23 cellular contexts compared by ENCODE assay signal in the genomic region with DNA sequence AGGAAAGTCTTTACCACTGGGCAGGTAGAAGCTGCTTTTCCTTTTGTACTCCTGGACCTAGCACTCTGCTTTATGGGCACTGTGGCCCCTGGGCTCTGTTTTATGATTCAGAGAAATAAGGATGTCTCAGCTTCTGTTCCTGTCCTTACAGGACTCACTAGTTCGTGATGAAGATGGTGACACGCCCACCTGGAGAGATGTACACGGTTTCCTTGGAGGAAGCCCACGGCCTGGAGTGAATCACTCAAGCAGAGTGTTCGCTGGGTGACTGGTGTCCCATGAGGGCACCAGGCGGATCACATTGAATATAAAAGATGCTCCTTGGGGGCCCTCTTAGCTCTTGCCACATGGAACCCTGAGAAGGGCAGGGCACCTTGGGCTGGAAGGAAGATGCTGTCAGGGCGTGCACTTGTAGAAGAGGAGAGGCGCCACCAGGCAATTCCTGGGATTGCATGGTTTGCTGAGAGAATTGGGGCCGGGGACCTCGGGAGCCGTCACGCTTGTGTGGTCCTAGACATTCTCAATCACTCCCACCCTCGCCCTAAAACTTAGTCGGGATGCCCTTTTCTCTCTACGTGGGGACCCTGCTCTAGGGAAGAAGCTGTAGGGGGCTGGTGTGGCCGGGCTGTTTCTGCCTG.
"Had no signal": no experiment of that assay in that cellular context is flagged by ENCODE, and none has a peak within 500 bp of the region (broad histone marks: within the 10 kb centered on the region; RNA-seq: fewer than 3 reads in every experiment).

No MANE protein-coding gene starts in this region.

- H3K27me3 Mint-ChIP-seq: activated B cell treated with CpG ODN at 0.5 μM for 24 hours; activated CD4-positive, alpha-beta memory T cell treated with anti-CD3 and anti-CD28 coated beads, Interleukin-2, amount 10 ng/mL, durations not matched to agents 7 days and 5 days; activated CD8-positive, alpha-beta memory T cell treated with anti-CD3 and anti-CD28 coated beads, Interleukin-2, amount 10 ng/mL, durations not matched to agents 7 days and 5 days; memory B cell had no signal

- H3K27me3 ChIP-seq: brain microvascular endothelial cell, esophagus squamous epithelium, right atrium auricular region, upper lobe of right lung had no signal

- H3K4me3 ChIP-seq: coronary artery, esophagus squamous epithelium, prostate gland, right atrium auricular region, upper lobe of right lung had no signal

- DNase-seq: activated B cell treated with CpG ODN at 0.5 μM for 24 hours; activated CD4-positive, alpha-beta memory T cell treated with anti-CD3 and anti-CD28 coated beads, Interleukin-2, amount 10 ng/mL, durations not matched to agents 7 days and 5 days; activated CD4-positive, alpha-beta T cell treated with anti-CD3 and anti-CD28 coated beads for 48 hours; activated CD8-positive, alpha-beta memory T cell treated with anti-CD3 and anti-CD28 coated beads, Interleukin-2, amount 10 ng/mL, durations not matched to agents 7 days and 5 days; activated naive CD4-positive, alpha-beta T cell treated with Interleukin-2 at 50 U/mL for 16 hours; activated naive CD8-positive, alpha-beta T cell treated with anti-CD3 and anti-CD28 coated beads, Interleukin-2, amount 10 ng/mL, durations not matched to agents 7 days and 5 days; brain microvascular endothelial cell; effector CD4-positive, alpha-beta T cell; esophagus squamous epithelium; foreskin fibroblast; hypothalamus; left ventricle myocardium superior; stimulated activated CD4-positive, alpha-beta T cell treated with anti-CD3 and anti-CD28 coated beads, Interleukin-12 subunit alpha, Interleukin-12 subunit beta, amount 100 ng/mL, for 4 hours; stimulated activated CD4-positive, alpha-beta T cell treated with anti-CD3 and anti-CD28 coated beads, Interleukin-1b, Interleukin-23, amount 100 ng/mL, for 48 hours; stimulated activated CD8-positive, alpha-beta memory T cell treated with anti-CD3 and anti-CD28 coated beads, Interleukin-4, amount 100 ng/mL, for 48 hours; stimulated activated naive CD4-positive, alpha-beta T cell; upper lobe of right lung had no signal

- H3K27ac ChIP-seq: brain microvascular endothelial cell, coronary artery, esophagus squamous epithelium, prostate gland, right atrium auricular region, upper lobe of right lung had no signal

- H3K4me1 Mint-ChIP-seq: activated B cell treated with CpG ODN at 0.5 μM for 24 hours; activated CD4-positive, alpha-beta memory T cell treated with anti-CD3 and anti-CD28 coated beads, Interleukin-2, amount 10 ng/mL, durations not matched to agents 7 days and 5 days; activated CD8-positive, alpha-beta memory T cell treated with anti-CD3 and anti-CD28 coated beads, Interleukin-2, amount 10 ng/mL, durations not matched to agents 7 days and 5 days; activated naive CD8-positive, alpha-beta T cell treated with anti-CD3 and anti-CD28 coated beads, Interleukin-2, amount 10 ng/mL, durations not matched to agents 7 days and 5 days; activated T-helper 17 cell treated with anti-CD3 and anti-CD28 coated beads, Interleukin-2, amount 50 U/mL, for 72 hours; memory B cell had no signal

- H3K9me3 ChIP-seq: esophagus squamous epithelium, prostate gland, right atrium auricular region, upper lobe of right lung had no signal

- H3K4me3 Mint-ChIP-seq: activated B cell treated with CpG ODN at 0.5 μM for 24 hours; activated CD4-positive, alpha-beta memory T cell treated with anti-CD3 and anti-CD28 coated beads, Interleukin-2, amount 10 ng/mL, durations not matched to agents 7 days and 5 days; activated CD8-positive, alpha-beta memory T cell treated with anti-CD3 and anti-CD28 coated beads, Interleukin-2, amount 10 ng/mL, durations not matched to agents 7 days and 5 days; activated naive CD8-positive, alpha-beta T cell treated with anti-CD3 and anti-CD28 coated beads, Interleukin-2, amount 10 ng/mL, durations not matched to agents 7 days and 5 days; activated T-helper 17 cell treated with anti-CD3 and anti-CD28 coated beads, Interleukin-2, amount 50 U/mL, for 72 hours; memory B cell; T-helper 2 cell treated with Interferon-gamma antibody and Interleukin-4, amounts not matched to agents 5 μg/mL and 100 μg/mL, for 36 hours had no signal

- H3K36me3 Mint-ChIP-seq: activated CD8-positive, alpha-beta memory T cell treated with anti-CD3 and anti-CD28 coated beads, Interleukin-2, amount 10 ng/mL, durations not matched to agents 7 days and 5 days; activated naive CD8-positive, alpha-beta T cell treated with anti-CD3 and anti-CD28 coated beads, Interleukin-2, amount 10 ng/mL, durations not matched to agents 7 days and 5 days; memory B cell had no signal

- H3K27ac Mint-ChIP-seq: activated B cell treated with CpG ODN at 0.5 μM for 24 hours; activated CD4-positive, alpha-beta memory T cell treated with anti-CD3 and anti-CD28 coated beads, Interleukin-2, amount 10 ng/mL, durations not matched to agents 7 days and 5 days; activated CD8-positive, alpha-beta memory T cell treated with anti-CD3 and anti-CD28 coated beads, Interleukin-2, amount 10 ng/mL, durations not matched to agents 7 days and 5 days; activated naive CD8-positive, alpha-beta T cell treated with anti-CD3 and anti-CD28 coated beads, Interleukin-2, amount 10 ng/mL, durations not matched to agents 7 days and 5 days; activated T-helper 17 cell treated with anti-CD3 and anti-CD28 coated beads, Interleukin-2, amount 50 U/mL, for 72 hours; memory B cell; T-helper 2 cell treated with Interferon-gamma antibody and Interleukin-4, amounts not matched to agents 5 μg/mL and 100 μg/mL, for 36 hours had no signal

- ATAC-seq: activated CD8-positive, alpha-beta memory T cell treated with anti-CD3 and anti-CD28 coated beads, Interleukin-2, amount 10 ng/mL, durations not matched to agents 7 days and 5 days; activated T-helper 17 cell treated with anti-CD3 and anti-CD28 coated beads, Interleukin-2, amount 50 U/mL, for 72 hours; left ventricle myocardium superior; upper lobe of right lung had no signal

- H3K36me3 ChIP-seq: brain microvascular endothelial cell, esophagus squamous epithelium, prostate gland, right atrium auricular region, upper lobe of right lung had no signal

- H3K9me3 Mint-ChIP-seq: activated CD4-positive, alpha-beta memory T cell treated with anti-CD3 and anti-CD28 coated beads, Interleukin-2, amount 10 ng/mL, durations not matched to agents 7 days and 5 days; activated naive CD8-positive, alpha-beta T cell treated with anti-CD3 and anti-CD28 coated beads, Interleukin-2, amount 10 ng/mL, durations not matched to agents 7 days and 5 days; activated T-helper 17 cell treated with anti-CD3 and anti-CD28 coated beads, Interleukin-2, amount 50 U/mL, for 72 hours; T-helper 2 cell treated with Interferon-gamma antibody and Interleukin-4, amounts not matched to agents 5 μg/mL and 100 μg/mL, for 36 hours had no signal

- H3K4me1 ChIP-seq: esophagus squamous epithelium, prostate gland, right atrium auricular region, upper lobe of right lung had no signal
